In genomic region chr2:224408676-224409075, GRCh38 we compare ENCODE assay signal across 8 cellular contexts. TPM values are rescaled to one million over a fixed set of nuclear protein-coding genes. Genes with fewer than 3 reads are reported as not detected.
"Had no signal": no experiment of that assay in that cellular context is flagged by ENCODE, and none has a peak within 500 bp of the region (broad histone marks: within the 10 kb centered on the region; RNA-seq: fewer than 3 reads in every experiment).

No MANE protein-coding gene starts in this region.

- H3K4me3 ChIP-seq: GM12878 had no signal

- FAIRE-seq: G401.6, GM12878, GM12891, GM12892, GM19239 had no signal

- DNase-seq: GDM1, GF-D8 had no signal

RNA-seq across cellular contexts. Expression of gene FAM124B, which starts 6.8 kb away (rescaled TPM):
- total RNA-seq: G401, GM12878 had no signal
- polyA plus RNA-seq: GM12878 had no signal
